ENCODE assay signal across 9 cellular contexts in genomic region chr2:96209729-96210085, GRCh38. TPM values are rescaled to one million over a fixed set of nuclear protein-coding genes. Genes with fewer than 3 reads are reported as not detected.
DNase-seq lines count a peak whose midpoint lies in the region; ATAC-seq, FAIRE-seq and TF ChIP-seq lines count a peak whose summit lies in the region.
"Had no signal": no experiment of that assay in that cellular context is flagged by ENCODE, and none has a peak within 500 bp of the region (broad histone marks: within the 10 kb centered on the region; RNA-seq: fewer than 3 reads in every experiment).

No MANE protein-coding gene starts in this region.

- DNase-seq in activated T-cell treated with anti-CD3 and anti-CD28 coated beads, Interleukin-2, amount 50 U/mL, for 4 hours, result no peak
- no peak for DNase-seq in activated T-cell treated with anti-CD3 and anti-CD28 coated beads for 4 hours
- no peak for DNase-seq in keratinocyte (ENCODE audit: low read depth, low spot score)
- DNase-seq in substantia nigra (lab: John Stamatoyannopoulos, UW), result no peak
- DNase-seq in ACHN, result no peak
- DNase-seq in D341Med (ENCODE audit: low spot score), result no peak
- DNase-seq in ecto neural progenitor cell (ENCODE audit: low spot score), result no peak
- DNase-seq: effector memory CD4-positive, alpha-beta T cell had no signal

- H3K4me2 ChIP-seq in keratinocyte (ENCODE audit: control insufficient read depth, extremely low read depth, insufficient read depth, low read depth, low read length), result peak overlapping the region; percentile 95

- H3K27me3 Mint-ChIP-seq in activated T-cell treated with anti-CD3 and anti-CD28 coated beads, Interleukin-2, amount 50 U/mL, for 4 hours (ENCODE audit: low read depth), result no peaks in the 10 kb centered on the region
- no peaks in the 10 kb centered on the region for H3K27me3 Mint-ChIP-seq in activated T-helper 17 cell treated with anti-CD3 and anti-CD28 coated beads, Interleukin-2, amount 50 U/mL, for 72 hours

- dilution Hi-C loops in keratinocyte (cut with MboI; ENCODE audit: extremely low pct_ligation_motif_present, low sequenced_read_pairs), result no loop called here

- no peaks in the 10 kb centered on the region for H3K9me3 Mint-ChIP-seq in activated T-cell treated with anti-CD3 and anti-CD28 coated beads, Interleukin-2, amount 50 U/mL, for 4 hours
- no peaks in the 10 kb centered on the region for H3K9me3 Mint-ChIP-seq in activated T-helper 17 cell treated with anti-CD3 and anti-CD28 coated beads, Interleukin-2, amount 50 U/mL, for 72 hours

- H3K9ac ChIP-seq in keratinocyte (ENCODE audit: control insufficient read depth, extremely low read depth, insufficient read depth, low read length), result peak overlapping the region; percentile 91

- ATAC-seq in activated T-cell treated with anti-CD3 and anti-CD28 coated beads, Interleukin-2, amount 50 U/mL, for 4 hours, result no peak
- ATAC-seq in activated T-helper 17 cell treated with anti-CD3 and anti-CD28 coated beads, Interleukin-2, amount 50 U/mL, for 72 hours (replicated peaks), result no peak

- H3K27ac ChIP-seq in keratinocyte (ENCODE audit: control insufficient read depth, insufficient read depth, low read length) (no peak overlapping the region), substantia nigra (ENCODE audit: low read depth, low read length, poor library complexity, severe bottlenecking) (peak overlapping the region; percentile 92)

- H3K79me2 ChIP-seq in keratinocyte (ENCODE audit: control insufficient read depth, insufficient read depth, low read length), result peaks cover 44% of the 10 kb centered on the region

- no peaks in the 10 kb centered on the region for H3K36me3 ChIP-seq in keratinocyte (ENCODE audit: control insufficient read depth in 2 of 2, extremely low read depth in 1 of 2, insufficient read depth in 2 of 2, low read length in 2 of 2)

- H3K36me3 Mint-ChIP-seq in activated T-cell treated with anti-CD3 and anti-CD28 coated beads, Interleukin-2, amount 50 U/mL, for 4 hours (ENCODE audit: insufficient read depth), result peaks cover 14% of the 10 kb centered on the region
- peaks cover 34% of the 10 kb centered on the region for H3K36me3 Mint-ChIP-seq in activated T-helper 17 cell treated with anti-CD3 and anti-CD28 coated beads, Interleukin-2, amount 50 U/mL, for 72 hours (ENCODE audit: low read depth)

- H3K9me3 ChIP-seq in keratinocyte (ENCODE audit: control insufficient read depth, low read depth, low read length), result no peaks in the 10 kb centered on the region

- no peak for TF ChIP-seq CTCF in keratinocyte (optimal IDR thresholded peaks at IDR 0.05 in 1 of 3, IDR thresholded peaks at IDR 0.05 in 1 of 3, conservative IDR thresholded peaks at IDR 0.05 in 1 of 3; ENCODE audit: extremely low read depth in 1 of 3, insufficient read depth in 2 of 3, low read length in 3 of 3)

- FAIRE-seq in keratinocyte (lab: Jason Lieb, UNC), result no peak

- H3K27ac Mint-ChIP-seq in activated T-helper 17 cell treated with anti-CD3 and anti-CD28 coated beads, Interleukin-2, amount 50 U/mL, for 72 hours, result peak overlapping the region; percentile 62

- H2AFZ ChIP-seq in keratinocyte (ENCODE audit: control insufficient read depth, low read length), result peak overlapping the region; percentile 65

- peaks cover 31% of the 10 kb centered on the region for H3K4me1 ChIP-seq in keratinocyte (ENCODE audit: control insufficient read depth, extremely low read depth, insufficient read depth, low read length)

- peaks cover 2% of the 10 kb centered on the region for H4K20me1 ChIP-seq in keratinocyte (ENCODE audit: control insufficient read depth, extremely low read depth, insufficient read depth, low read length)

- H3K4me1 Mint-ChIP-seq in activated T-cell treated with anti-CD3 and anti-CD28 coated beads, Interleukin-2, amount 50 U/mL, for 4 hours (ENCODE audit: low read depth), result peaks cover 38% of the 10 kb centered on the region
- peaks cover 14% of the 10 kb centered on the region for H3K4me1 Mint-ChIP-seq in activated T-helper 17 cell treated with anti-CD3 and anti-CD28 coated beads, Interleukin-2, amount 50 U/mL, for 72 hours

- no peaks in the 10 kb centered on the region for H3K27me3 ChIP-seq in keratinocyte (ENCODE audit: control insufficient read depth, extremely low read depth, insufficient read depth, low read length)

- peak overlapping the region; percentile 93 to 96 (median 94) for H3K4me3 ChIP-seq in keratinocyte (ENCODE audit: control insufficient read depth in 2 of 3, extremely low read depth in 1 of 3, insufficient read depth in 2 of 3, low read depth in 1 of 3, low read length in 3 of 3)

- no peaks in the 10 kb centered on the region for H3K9me1 ChIP-seq in keratinocyte (ENCODE audit: control insufficient read depth, extremely low read depth, insufficient read depth, low read length)

- in situ Hi-C loops in ACHN (cut with HindIII; ENCODE audit: low pct_ligation_motif_present, low pct_unique_long_range_greater_than_20kb, low sequenced_read_pairs), result no loop called here

- H3K4me3 Mint-ChIP-seq in activated T-cell treated with anti-CD3 and anti-CD28 coated beads, Interleukin-2, amount 50 U/mL, for 4 hours, result peak overlapping the region; percentile 88
- H3K4me3 Mint-ChIP-seq in activated T-helper 17 cell treated with anti-CD3 and anti-CD28 coated beads, Interleukin-2, amount 50 U/mL, for 72 hours, result peak overlapping the region; percentile 93

RNA-seq across cellular contexts. Expression of gene STARD7, which starts 1.1 kb away (rescaled TPM):
- total RNA-seq in activated T-cell treated with anti-CD3 and anti-CD28 coated beads, Interleukin-2, amount 50 U/mL, for 4 hours, result 100 to 1,000 TPM; 241 to 281 (median 267) TPM
- total RNA-seq in activated T-helper 17 cell treated with anti-CD3 and anti-CD28 coated beads, Interleukin-2, amount 50 U/mL, for 72 hours, result 100 to 1,000 TPM; 140 to 190 TPM
- 44.8 to 84.6 TPM (median 73.4 TPM) in 3 replicates for polyA plus RNA-seq in keratinocyte
- 29.8 TPM for polyA plus RNA-seq in keratinocyte (2011; ENCODE audit: low read depth)
- 55.3 and 75.9 TPM in 2 replicates for polyA plus RNA-seq in keratinocyte (2011; cell fraction: cytosol; rRNA removed)
- 50.8 and 61.7 TPM in 2 replicates for polyA plus RNA-seq in keratinocyte (2011; cell fraction: nucleus; rRNA removed)
- 36.6 and 67.5 TPM in 2 replicates for polyA plus RNA-seq in keratinocyte (2012; ENCODE audit: low replicate concordance)
- 35.4 to 80.6 TPM (median 49.0 TPM) in 3 replicates for polyA minus RNA-seq in keratinocyte
- 69.3 TPM for polyA minus RNA-seq in keratinocyte (2011; cell fraction: cytosol; rRNA and poly(A)+ RNA removed)
- polyA minus RNA-seq in keratinocyte (2011; cell fraction: nucleus; rRNA and poly(A)+ RNA removed), result 38.5 and 64.8 TPM in 2 replicates

RNA-seq across cellular contexts. Expression of gene TMEM127, which starts 56.1 kb away (rescaled TPM):
- total RNA-seq in activated T-cell treated with anti-CD3 and anti-CD28 coated beads, Interleukin-2, amount 50 U/mL, for 4 hours, result 10 to 100 TPM; 31.9 to 37.5 (median 36.9) TPM
- total RNA-seq in activated T-helper 17 cell treated with anti-CD3 and anti-CD28 coated beads, Interleukin-2, amount 50 U/mL, for 72 hours, result 10 to 100 TPM; 23.8 to 25.4 TPM
- polyA plus RNA-seq in keratinocyte, result 30.8 to 45.6 TPM (median 35.8 TPM) in 3 replicates
- polyA plus RNA-seq in keratinocyte (2011; ENCODE audit: low read depth), result 26.4 TPM
- polyA plus RNA-seq in keratinocyte (2011; cell fraction: cytosol; rRNA removed), result 35.0 and 37.6 TPM in 2 replicates
- polyA plus RNA-seq in keratinocyte (2011; cell fraction: nucleus; rRNA removed), result 52.9 and 61.3 TPM in 2 replicates
- 23.9 and 31.5 TPM in 2 replicates for polyA plus RNA-seq in keratinocyte (2012; ENCODE audit: low replicate concordance)
- 65.0 to 153 TPM (median 74.8 TPM) in 3 replicates for polyA minus RNA-seq in keratinocyte
- polyA minus RNA-seq in keratinocyte (2011; cell fraction: cytosol; rRNA and poly(A)+ RNA removed), result 25.7 TPM
- 40.5 and 54.1 TPM in 2 replicates for polyA minus RNA-seq in keratinocyte (2011; cell fraction: nucleus; rRNA and poly(A)+ RNA removed)

RNA-seq across cellular contexts. Expression of gene CIAO1, which starts 56.3 kb away (rescaled TPM):
- total RNA-seq in activated T-cell treated with anti-CD3 and anti-CD28 coated beads, Interleukin-2, amount 50 U/mL, for 4 hours, result 100 to 1,000 TPM; 106 to 114 (median 109) TPM
- 10 to 100 TPM; 71.4 to 81.3 TPM for total RNA-seq in activated T-helper 17 cell treated with anti-CD3 and anti-CD28 coated beads, Interleukin-2, amount 50 U/mL, for 72 hours
- polyA plus RNA-seq in keratinocyte, result 67.4 to 90.9 TPM (median 76.9 TPM) in 3 replicates
- 27.9 TPM for polyA plus RNA-seq in keratinocyte (2011; ENCODE audit: low read depth)
- polyA plus RNA-seq in keratinocyte (2011; cell fraction: cytosol; rRNA removed), result 68.9 and 77.2 TPM in 2 replicates
- 90.0 and 99.6 TPM in 2 replicates for polyA plus RNA-seq in keratinocyte (2011; cell fraction: nucleus; rRNA removed)
- 45.4 and 51.1 TPM in 2 replicates for polyA plus RNA-seq in keratinocyte (2012; ENCODE audit: low replicate concordance)
- polyA minus RNA-seq in keratinocyte, result 86.5 to 115 TPM (median 105 TPM) in 3 replicates
- polyA minus RNA-seq in keratinocyte (2011; cell fraction: cytosol; rRNA and poly(A)+ RNA removed), result 73.5 TPM
- polyA minus RNA-seq in keratinocyte (2011; cell fraction: nucleus; rRNA and poly(A)+ RNA removed), result 55.8 and 65.5 TPM in 2 replicates
